Comparison of ENCODE assay signal across 8 cellular contexts in genomic region chr15:30991301-30992072, GRCh38. TPM values are rescaled to one million over a fixed set of nuclear protein-coding genes. Genes with fewer than 3 reads are reported as not detected.
A peak's percentile ranks its signal among the peaks of the same experiment; 100 is the strongest.
DNase-seq lines count a peak whose midpoint lies in the region; ATAC-seq and TF ChIP-seq lines count a peak whose summit lies in the region.

TSS of gene MTMR10 (minus strand) at chr15:30991628. CDS start at chr15:30991506, 122 bp downstream.

- DNase-seq in ELR (ENCODE audit: low read depth) (peak; percentile 79), KBM-7 (peak; percentile 76), T-cell (peak; percentile 36 to 77 (median 62)), adrenal gland (peak; percentile 68 to 78 (median 71)), left cardiac atrium (peak; percentile 59), psoas muscle (peak; percentile 66 to 89), ureter (ENCODE audit: low spot score) (peak; percentile 72)

- H3K27me3 Mint-ChIP-seq in T-cell: no peaks in the 10 kb centered on the region

- H3K9me3 ChIP-seq in adrenal gland (replicated peaks in 1 of 3) (no peaks in the 10 kb centered on the region), psoas muscle (no peaks in the 10 kb centered on the region)

- POLR2A ChIA-PET in T-cell (lab: Charles Lee): interaction anchor here in 1 of 2 donors (0.7 kb wide), 1 partner anchor 22 kb away, joined by 7 read pairs; no protein-coding TSS in a partner anchor

- H3K4me1 Mint-ChIP-seq in T-cell: peaks cover 26 to 38% (median 32%) of the 10 kb centered on the region in 3 donors

- TF ChIP-seq POLR2A in adrenal gland (IDR thresholded peaks at IDR 0.05): peak; percentile 71 to 89

- H3K36me3 Mint-ChIP-seq in T-cell: peaks cover 9% of the 10 kb centered on the region

- peaks cover 18 to 28% of the 10 kb centered on the region in 2 donors for H3K4me1 ChIP-seq in adrenal gland (replicated peaks in 1 of 2)
- H3K4me1 ChIP-seq in psoas muscle: peaks cover 43% of the 10 kb centered on the region

- peak within 1 kb of the TSS; percentile 46 to 95 (median 82) for H3K4me3 ChIP-seq in adrenal gland
- H3K4me3 ChIP-seq in psoas muscle: peak within 1 kb of the TSS; percentile 84

- peak within 1 kb of the TSS; percentile 87 to 88 for H3K27ac Mint-ChIP-seq in T-cell

- ATAC-seq in GM21723 (IDR thresholded peaks at IDR 0.05; ENCODE audit: unreplicated experiment): peak; percentile 81
- ATAC-seq in T-cell (replicated peaks in 1 of 4): peak; percentile 94 to 98 (median 96)
- peak; percentile 97 to 99 for ATAC-seq in left cardiac atrium
- peak; percentile 90 to 92 (median 91) for ATAC-seq in psoas muscle

- no peaks in the 10 kb centered on the region for H3K27me3 ChIP-seq in adrenal gland
- no peaks in the 10 kb centered on the region for H3K27me3 ChIP-seq in psoas muscle (ENCODE audit: insufficient read depth in 3 of 3, low read length in 2 of 3)

- H3K27ac ChIP-seq in adrenal gland: peak within 1 kb of the TSS; percentile 60 to 98 (median 93)
- peak within 1 kb of the TSS; percentile 92 for H3K27ac ChIP-seq in psoas muscle

- CTCF ChIA-PET in T-cell (lab: Charles Lee): interaction anchor here in 1 of 2 donors (0.7 kb wide), 1 partner anchor 370 kb away, joined by 4 read pairs; no protein-coding TSS in a partner anchor

- intact Hi-C loops in adrenal gland (cut with DNase I) (no loop called here), left cardiac atrium (cut with DNase I) (no loop called here), psoas muscle (cut with DNase I) (loop anchor here (2.0 to 10.0 kb wide), 8 partner anchors 34 to 336 kb away; partner anchors contain the start of genes FAN1 (in 1 of the 2) and KLF13 (in 1 of the 2))

- H3K9me3 Mint-ChIP-seq in T-cell: no peaks in the 10 kb centered on the region

- no peaks in the 10 kb centered on the region for H3K36me3 ChIP-seq in adrenal gland (replicated peaks in 1 of 2)
- peaks cover 0 to 5% of the 10 kb centered on the region in 2 donors for H3K36me3 ChIP-seq in psoas muscle (ENCODE audit: insufficient read depth in 1 of 2, low read depth in 1 of 2)

- 0 to 1% (median 0%) methylated on average over 9 to 100 of the region's 100 CpGs for WGBS in adrenal gland, 4 donors
- 0% methylated on average over 43 to 100 of the region's 100 CpGs for WGBS in psoas muscle, 3 donors

- peak within 1 kb of the TSS; percentile 94 to 98 (median 94) for H3K4me3 Mint-ChIP-seq in T-cell

- TF ChIP-seq CTCF in adrenal gland (IDR thresholded peaks at IDR 0.05) (peak in 1 of 6 experiments; percentile 12), psoas muscle (IDR thresholded peaks at IDR 0.05) (no peak)

- in situ Hi-C loops in KBM-7 (cut with MboI; ENCODE audit: low pct_unique_long_range_greater_than_20kb, low sequenced_read_pairs): no loop called here

RNA-seq across cellular contexts. Expression of gene MTMR10, which starts in this region (rescaled TPM):
- total RNA-seq in T-cell (10 to 100 TPM; 29.2 to 40.7 (median 33.1) TPM), adrenal gland (10 to 100 TPM; 12.7 to 42.7 (median 26.8) TPM), left cardiac atrium (10 to 100 TPM; 15.5 to 31.1 TPM), psoas muscle (10 to 100 TPM; 22.1 to 52.3 (median 37.1) TPM), ureter (38.9 TPM)
- polyA plus RNA-seq in adrenal gland (10 to 100 TPM in 2 of 3 donors, 1 to 10 TPM in 1; 9.2 to 21.1 (median 17.8) TPM), psoas muscle (10 to 100 TPM; 15.0 to 42.9 (median 16.9) TPM)

Comparison
In these comparisons a context has a peak if more than half of its experiments do, and no peak if none do; other contexts are left out.
1. Peak in every context shown above with its lines: DNase-seq, ATAC-seq, H3K4me3 ChIP-seq and H3K27ac ChIP-seq.
2. intact Hi-C loops: an anchor here in psoas muscle (2.0 to 10.0 kb wide); none called in adrenal gland and left cardiac atrium.